ENCODE assay signal across 16 cellular contexts in the genomic region with DNA sequence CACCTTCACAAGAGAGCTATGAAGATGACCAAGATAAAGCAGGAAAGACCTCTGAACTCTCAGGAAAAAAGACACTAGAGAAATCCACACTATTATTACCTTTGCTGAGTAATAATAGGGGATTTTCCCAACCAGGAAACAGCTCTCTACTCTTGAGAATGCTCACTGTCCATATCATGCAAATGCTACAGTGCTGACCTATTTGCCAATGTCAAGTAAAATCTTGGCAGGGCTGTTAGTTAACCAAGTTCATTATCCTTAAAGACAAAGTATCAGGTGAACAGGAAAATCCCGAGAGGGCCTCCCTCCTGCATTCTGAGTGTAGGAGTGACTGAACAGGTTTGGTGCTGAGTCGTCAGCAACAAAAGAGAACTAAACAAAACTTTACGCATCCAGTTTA.
DNase-seq lines count a peak whose midpoint lies in the region; ATAC-seq and TF ChIP-seq lines count a peak whose summit lies in the region.
"Had no signal": no experiment of that assay in that cellular context is flagged by ENCODE, and none has a peak within 500 bp of the region (broad histone marks: within the 10 kb centered on the region; RNA-seq: fewer than 3 reads in every experiment).

No MANE protein-coding gene starts in this region.

- peaks cover 4% of the 10 kb centered on the region for H3K4me1 ChIP-seq in mesenchymal stem cell (ENCODE audit: control insufficient read depth, insufficient read depth, low read depth, low read length)
- H3K4me1 ChIP-seq: uterus had no signal

- no peak overlapping the region for H3K4me3 ChIP-seq in epithelial cell of proximal tubule (ENCODE audit: low read depth, low read length)
- H3K4me3 ChIP-seq in mesenchymal stem cell (ENCODE audit: insufficient read depth in 1 of 2, low read depth in 1 of 2, low read length in 2 of 2), result no peak overlapping the region
- H3K4me3 ChIP-seq: GM12878, uterus had no signal

- H3K4me2 ChIP-seq in mesenchymal stem cell (ENCODE audit: low read length, poor library complexity, severe bottlenecking), result no peak overlapping the region

- no peak overlapping the region for H3K4ac ChIP-seq in mesenchymal stem cell (ENCODE audit: low read depth in 1 of 2, low read length in 2 of 2)

- H2BK5ac ChIP-seq in mesenchymal stem cell (ENCODE audit: low read depth, low read length, poor library complexity, severe bottlenecking), result no peak overlapping the region

- H3K36me3 ChIP-seq in mesenchymal stem cell (ENCODE audit: control insufficient read depth in 1 of 2, insufficient read depth in 2 of 2, low read depth in 1 of 2, low read length in 2 of 2), result no peaks in the 10 kb centered on the region
- H3K36me3 ChIP-seq: uterus had no signal

- H2AK5ac ChIP-seq in mesenchymal stem cell (ENCODE audit: low read length, severe bottlenecking), result no peak overlapping the region

- no peak overlapping the region for H2BK15ac ChIP-seq in mesenchymal stem cell (ENCODE audit: low read depth, poor library complexity, severe bottlenecking)

- H3K27ac ChIP-seq in mesenchymal stem cell (ENCODE audit: low read length, poor library complexity, severe bottlenecking), result no peak overlapping the region
- H3K27ac ChIP-seq: uterus had no signal

- no peak for ATAC-seq in HG02885 (IDR thresholded peaks at IDR 0.05; ENCODE audit: poor library complexity, unreplicated experiment)
- ATAC-seq: activated naive CD8-positive, alpha-beta T cell treated with anti-CD3 and anti-CD28 coated beads, Interleukin-2, amount 50 U/mL, for 24 hours; GM12878 had no signal

- 72% methylated on average over 3 of the region's 3 CpGs for WGBS in mesenchymal stem cell

- H3K18ac ChIP-seq in mesenchymal stem cell (ENCODE audit: low read depth in 1 of 2, low read length in 2 of 2), result no peak overlapping the region

- H4K91ac ChIP-seq in mesenchymal stem cell (ENCODE audit: low read length), result no peak overlapping the region

- H3K79me1 ChIP-seq in mesenchymal stem cell (replicated peaks; ENCODE audit: low read length, poor library complexity, severe bottlenecking), result no peaks in the 10 kb centered on the region

- no peak overlapping the region for H3K9ac ChIP-seq in mesenchymal stem cell (ENCODE audit: low read length)

- no peak overlapping the region for H2AFZ ChIP-seq in mesenchymal stem cell (ENCODE audit: low read depth, low read length)

- H3K23ac ChIP-seq in mesenchymal stem cell (ENCODE audit: low read length in 2 of 2), result no peak overlapping the region

- H2BK12ac ChIP-seq in mesenchymal stem cell (ENCODE audit: low read length in 2 of 2), result no peak overlapping the region

- peak; percentile 83 for DNase-seq in Caki2 (ENCODE audit: low read depth)
- DNase-seq in NCI-H2196 (lab: John Stamatoyannopoulos, UW; ENCODE audit: unreplicated experiment), result peak; percentile 12
- DNase-seq in epithelial cell of proximal tubule (ENCODE audit: low read depth), result peak; percentile 99
- DNase-seq in mesenchymal stem cell, result peak; percentile 35
- no peak for DNase-seq in hepatic stellate cell (ENCODE audit: low spot score)
- DNase-seq in activated CD4-positive, alpha-beta T cell treated with anti-CD3 and anti-CD28 coated beads for 4 hours, result no peak
- DNase-seq in NCI-H510A (lab: John Stamatoyannopoulos, UW), result no peak
- DNase-seq: activated CD4-positive, alpha-beta memory T cell treated with anti-CD3 and anti-CD28 coated beads, Interleukin-2, amount 10 ng/mL, durations not matched to agents 7 days and 5 days; activated naive CD8-positive, alpha-beta T cell treated with anti-CD3 and anti-CD28 coated beads, Interleukin-2, amount 50 U/mL, for 24 hours; activated T-cell treated with anti-CD3 and anti-CD28 coated beads, Interleukin-2, amount 50 U/mL, for 48 hours; central memory CD4-positive, alpha-beta T cell; effector memory CD4-positive, alpha-beta T cell; NCI-H524; uterus had no signal

- H3K27me3 ChIP-seq in mesenchymal stem cell (ENCODE audit: control insufficient read depth in 1 of 2, insufficient read depth in 1 of 2, low read length in 2 of 2), result no peaks in the 10 kb centered on the region
- H3K27me3 ChIP-seq: uterus had no signal

- H3K14ac ChIP-seq in mesenchymal stem cell (ENCODE audit: low read length in 2 of 2), result no peak overlapping the region

- no peak overlapping the region for H2BK120ac ChIP-seq in mesenchymal stem cell (ENCODE audit: low read depth, low read length)

- H3K9me3 ChIP-seq in mesenchymal stem cell (ENCODE audit: control insufficient read depth, low read length), result no peaks in the 10 kb centered on the region
- H3K9me3 ChIP-seq: uterus had no signal

- H4K8ac ChIP-seq in mesenchymal stem cell (ENCODE audit: low read length), result no peak overlapping the region

- no peak for TF ChIP-seq CTCF in epithelial cell of proximal tubule (conservative IDR thresholded peaks at IDR 0.05; ENCODE audit: low read depth, low read length)

- in situ Hi-C loops in Caki2 (cut with HindIII; ENCODE audit: low pct_unique_long_range_greater_than_20kb, low sequenced_read_pairs), result no loop called here

Comparison
In these comparisons a context has a peak if more than half of its experiments do, and no peak if none do; other contexts are left out.
1. DNase-seq: peak in Caki2 (single experiment), NCI-H2196 (single experiment), epithelial cell of proximal tubule (single experiment) and mesenchymal stem cell (single experiment); none in hepatic stellate cell (single experiment), activated CD4-positive, alpha-beta T cell treated with anti-CD3 and anti-CD28 coated beads for 4 hours (0 of 2) and NCI-H510A (single experiment).